14 cellular contexts compared by ENCODE assay signal in genomic region chr4:108533876-108534275, GRCh38.
DNase-seq lines count a peak whose midpoint lies in the region; ATAC-seq and TF ChIP-seq lines count a peak whose summit lies in the region.
"Had no signal": no experiment of that assay in that cellular context is flagged by ENCODE, and none has a peak within 500 bp of the region (broad histone marks: within the 10 kb centered on the region; RNA-seq: fewer than 3 reads in every experiment).

No MANE protein-coding gene starts in this region.

- no peaks in the 10 kb centered on the region for H3K36me3 Mint-ChIP-seq in activated naive CD4-positive, alpha-beta T cell treated with anti-CD3 and anti-CD28 coated beads for 36 hours (ENCODE audit: low read depth)
- H3K36me3 Mint-ChIP-seq in CD8-positive, alpha-beta T cell: no peaks in the 10 kb centered on the region

- H3K4me3 ChIP-seq in CD8-positive, alpha-beta T cell (ENCODE audit: low read depth, low read length): no peak overlapping the region
- H3K4me3 ChIP-seq in SJCRH30: no peak overlapping the region
- H3K4me3 ChIP-seq: A549 had no signal

- no peak overlapping the region for H3K27ac ChIP-seq in CD8-positive, alpha-beta T cell (ENCODE audit: low read depth, low read length)
- peak overlapping the region; percentile 100 for H3K27ac ChIP-seq in SJCRH30
- H3K27ac ChIP-seq: A549 had no signal

- no peaks in the 10 kb centered on the region for H3K27me3 ChIP-seq in CD8-positive, alpha-beta T cell (ENCODE audit: insufficient read depth, low read length)
- H3K27me3 ChIP-seq in SJCRH30: no peaks in the 10 kb centered on the region

- H3K27ac Mint-ChIP-seq in activated naive CD4-positive, alpha-beta T cell treated with anti-CD3 and anti-CD28 coated beads for 36 hours: peak overlapping the region; percentile 29
- peak overlapping the region; percentile 12 for H3K27ac Mint-ChIP-seq in CD8-positive, alpha-beta T cell

- intact Hi-C loops in activated naive CD4-positive, alpha-beta T cell treated with anti-CD3 and anti-CD28 coated beads for 36 hours (cut with micrococcal nuclease): loop anchor here (2.0 to 10.0 kb wide), 2 partner anchors 31 to 809 kb away; partner anchors contain the start of gene PAPSS1
- intact Hi-C loops in CD8-positive, alpha-beta T cell (cut with DNase I, micrococcal nuclease): loop anchor here in 1 of 2 experiments (1.0 to 2.0 kb wide), 2 partner anchors 9 to 69 kb away; no protein-coding TSS in a partner anchor

- peaks cover 74% of the 10 kb centered on the region for H3K4me1 ChIP-seq in CD8-positive, alpha-beta T cell (ENCODE audit: insufficient read depth, low read length)
- peaks cover 55% of the 10 kb centered on the region for H3K4me1 ChIP-seq in SJCRH30
- H3K4me1 ChIP-seq: A549 had no signal

- POLR2A ChIA-PET in CD8-positive, alpha-beta T cell (lab: Charles Lee): interaction anchor here (0.6 to 1.5 kb wide), 4 partner anchors 9 to 218 kb away, joined by 3 to 4 read pairs (median 3); no protein-coding TSS in a partner anchor

- H3K27me3 Mint-ChIP-seq in activated naive CD4-positive, alpha-beta T cell treated with anti-CD3 and anti-CD28 coated beads for 36 hours (ENCODE audit: low read depth): no peaks in the 10 kb centered on the region
- no peaks in the 10 kb centered on the region for H3K27me3 Mint-ChIP-seq in CD8-positive, alpha-beta T cell (ENCODE audit: low read depth)

- no peak for ATAC-seq in CD8-positive, alpha-beta T cell
- ATAC-seq in HG03159 (IDR thresholded peaks at IDR 0.05; ENCODE audit: unreplicated experiment) (no peak), HG03442 (IDR thresholded peaks at IDR 0.05; ENCODE audit: unreplicated experiment) (no peak)
- ATAC-seq: A549, HepG2 had no signal

- H3K4me3 Mint-ChIP-seq in activated naive CD4-positive, alpha-beta T cell treated with anti-CD3 and anti-CD28 coated beads for 36 hours: no peak overlapping the region
- H3K4me3 Mint-ChIP-seq in CD8-positive, alpha-beta T cell: no peak overlapping the region

- no peak for TF ChIP-seq CTCF in CD8-positive, alpha-beta T cell (IDR thresholded peaks at IDR 0.05)

- peaks cover 68% of the 10 kb centered on the region for H3K4me1 Mint-ChIP-seq in activated naive CD4-positive, alpha-beta T cell treated with anti-CD3 and anti-CD28 coated beads for 36 hours (ENCODE audit: low read depth)
- H3K4me1 Mint-ChIP-seq in CD8-positive, alpha-beta T cell (ENCODE audit: low read depth): peaks cover 74% of the 10 kb centered on the region

- DNase-seq in activated naive CD4-positive, alpha-beta T cell treated with anti-CD3 and anti-CD28 coated beads for 36 hours: no peak
- no peak for DNase-seq in activated naive CD4-positive, alpha-beta T cell treated with anti-CD3 and anti-CD28 coated beads, Interleukin-2, amount 50 U/mL, for 16 hours
- no peak for DNase-seq in CD8-positive, alpha-beta T cell
- DNase-seq in SJCRH30: peak; percentile 44 to 77
- peak; percentile 53 for DNase-seq in renal cortical epithelial cell (ENCODE audit: low read depth)
- DNase-seq: DMS79, NCI-H1694 treated with DMSO at 0.1 percent for 48 hours, NCI-H748 treated with DMSO at 0.1 percent for 48 hours, RPMI8226, SHP77 treated with DMSO at 0.1 percent for 48 hours had no signal

- CTCF ChIA-PET in activated naive CD4-positive, alpha-beta T cell treated with anti-CD3 and anti-CD28 coated beads for 36 hours (lab: Charles Lee): interaction anchor here (0.6 to 3.3 kb wide), 8 partner anchors 9 to 515 kb away, joined by 3 to 12 read pairs (median 3); no protein-coding TSS in a partner anchor
- CTCF ChIA-PET in CD8-positive, alpha-beta T cell (lab: Charles Lee): interaction anchor here (0.7 to 1.5 kb wide), 3 partner anchors 31 to 515 kb away, joined by 3 to 4 read pairs (median 3); no protein-coding TSS in a partner anchor

- no peaks in the 10 kb centered on the region for H3K9me3 Mint-ChIP-seq in activated naive CD4-positive, alpha-beta T cell treated with anti-CD3 and anti-CD28 coated beads for 36 hours
- H3K9me3 Mint-ChIP-seq in CD8-positive, alpha-beta T cell: no peaks in the 10 kb centered on the region

- no peaks in the 10 kb centered on the region for H3K9me3 ChIP-seq in CD8-positive, alpha-beta T cell (ENCODE audit: low read length)
- H3K9me3 ChIP-seq in SJCRH30 (replicated peaks): no peaks in the 10 kb centered on the region; the same call in 1 of the 2 replicates
- H3K9me3 ChIP-seq: A549 had no signal

- H3K36me3 ChIP-seq in CD8-positive, alpha-beta T cell (ENCODE audit: insufficient read depth, low read length): no peaks in the 10 kb centered on the region
- no peaks in the 10 kb centered on the region for H3K36me3 ChIP-seq in SJCRH30

Comparison
In these comparisons a context has a peak if more than half of its experiments do, and no peak if none do; other contexts are left out.
1. DNase-seq: peak in SJCRH30 (2 of 2) and renal cortical epithelial cell (single experiment); none in activated naive CD4-positive, alpha-beta T cell treated with anti-CD3 and anti-CD28 coated beads for 36 hours (single experiment), activated naive CD4-positive, alpha-beta T cell treated with anti-CD3 and anti-CD28 coated beads, Interleukin-2, amount 50 U/mL, for 16 hours (single experiment) and CD8-positive, alpha-beta T cell (0 of 7).